In genomic region chr11:69396051-69396947, GRCh38 we compare ENCODE assay signal across 15 cellular contexts.
DNase-seq lines count a peak whose midpoint lies in the region; ATAC-seq and TF ChIP-seq lines count a peak whose summit lies in the region.
"Had no signal": no experiment of that assay in that cellular context is flagged by ENCODE, and none has a peak within 500 bp of the region (broad histone marks: within the 10 kb centered on the region; RNA-seq: fewer than 3 reads in every experiment).

No MANE protein-coding gene starts in this region.

- intact Hi-C loops in HCT116 (cut with micrococcal nuclease) = no loop called here
- intact Hi-C loops in sciatic nerve (cut with DNase I) = no loop called here

- RAD21 ChIA-PET in HCT116 (lab: Charles Lee; ENCODE audit: low non-redundant PET in 1 of 2, low total read pairs in 2 of 2, uncharacterized antibody in 2 of 2, unreplicated experiment in 2 of 2) = no interaction called here

- no peaks in the 10 kb centered on the region for H3K9me3 ChIP-seq in BLaER1 treated with 17β-estradiol and CSF1 and Interleukin-3, amounts not matched to agents 10 nM and 100 nM (replicated peaks in 1 of 11)
- H3K9me3 ChIP-seq in HCT116 (ENCODE audit: control insufficient read depth in 1 of 2, insufficient read depth in 1 of 2, low read depth in 1 of 2, low read length in 2 of 2) = no peaks in the 10 kb centered on the region
- H3K9me3 ChIP-seq in trophoblast cell (ENCODE audit: insufficient read depth, low read depth, low read length) = peaks cover 8% of the 10 kb centered on the region

- no peak overlapping the region; a peak in 1 of 22 replicates for H3K9ac ChIP-seq in BLaER1 treated with 17β-estradiol and CSF1 and Interleukin-3, amounts not matched to agents 10 nM and 100 nM
- H3K9ac ChIP-seq in HCT116 (ENCODE audit: low read length) (no peak overlapping the region), trophoblast cell (ENCODE audit: low read length) (no peak overlapping the region)

- no peaks in the 10 kb centered on the region for H3K36me3 ChIP-seq in BLaER1 treated with 17β-estradiol and CSF1 and Interleukin-3, amounts not matched to agents 10 nM and 100 nM
- H3K36me3 ChIP-seq in HCT116 (ENCODE audit: control insufficient read depth in 1 of 2, insufficient read depth in 2 of 2, low read length in 2 of 2) (no peaks in the 10 kb centered on the region), trophoblast cell (ENCODE audit: control insufficient read depth in 1 of 2, insufficient read depth in 2 of 2, low read length in 2 of 2) (no peaks in the 10 kb centered on the region)

- no peak overlapping the region for H3K14ac ChIP-seq in trophoblast cell (ENCODE audit: low read length)

- no peak overlapping the region for H2BK12ac ChIP-seq in trophoblast cell (ENCODE audit: low read length)

- no peak overlapping the region for H4K12ac ChIP-seq in trophoblast cell (ENCODE audit: low read depth, low read length)

- no peak overlapping the region for H4K91ac ChIP-seq in trophoblast cell (ENCODE audit: low read depth, low read length)

- H4K20me1 ChIP-seq in BLaER1 treated with 17β-estradiol and CSF1 and Interleukin-3, amounts not matched to agents 10 nM and 100 nM = no peaks in the 10 kb centered on the region
- no peaks in the 10 kb centered on the region for H4K20me1 ChIP-seq in HCT116 (ENCODE audit: insufficient read depth)

- no peak overlapping the region for H4K8ac ChIP-seq in trophoblast cell (ENCODE audit: low read depth, low read length)

- no peak overlapping the region for H3K23ac ChIP-seq in trophoblast cell (ENCODE audit: low read length)

- no peaks in the 10 kb centered on the region for H3K9me2 ChIP-seq in HCT116 (ENCODE audit: insufficient read depth)

- H2AFZ ChIP-seq in HCT116 (ENCODE audit: low read depth, low read length, poor library complexity, severe bottlenecking) (no peak overlapping the region), trophoblast cell (ENCODE audit: insufficient read depth, low read length, poor library complexity) (no peak overlapping the region)

- no TSS peak for BruUV-seq in HCT116 (replicated peaks; lab: Mats Ljungman, UMichigan)

- H3K18ac ChIP-seq in trophoblast cell (ENCODE audit: low read length) = no peak overlapping the region

- ATAC-seq in HCT116 (peak; percentile 51; the same call in 1 of the 2 replicates), left lobe of liver (peak; percentile 89), sciatic nerve (no peak), HG02678 (IDR thresholded peaks at IDR 0.05; ENCODE audit: unreplicated experiment) (no peak), HG02981 (IDR thresholded peaks at IDR 0.05; ENCODE audit: unreplicated experiment) (no peak)

- no peak for TF ChIP-seq POLR2A in HCT116 (IDR thresholded peaks at IDR 0.05; ENCODE audit: borderline replicate concordance, extremely low read depth, insufficient read depth, insufficient read length)

- H2BK120ac ChIP-seq in trophoblast cell (ENCODE audit: insufficient read depth, low read length, poor library complexity) = no peak overlapping the region

- H3K79me2 ChIP-seq in HCT116 (ENCODE audit: insufficient read depth, low read length) (no peaks in the 10 kb centered on the region), trophoblast cell (ENCODE audit: control insufficient read depth, insufficient read depth, low read length, poor library complexity) (no peaks in the 10 kb centered on the region)

- H3K27ac ChIP-seq in BLaER1 treated with 17β-estradiol and CSF1 and Interleukin-3, amounts not matched to agents 10 nM and 100 nM = peak overlapping the region in 6 of 11 experiments; percentile 36 to 68 (median 52); a peak in 4 of 22 replicates
- H3K27ac ChIP-seq in HCT116 (ENCODE audit: low read depth, low read length) (no peak overlapping the region), trophoblast cell (ENCODE audit: low read depth, low read length) (no peak overlapping the region)

- peak overlapping the region; percentile 56 to 90 (median 70); a peak in 18 of 22 replicates for H3K4me2 ChIP-seq in BLaER1 treated with 17β-estradiol and CSF1 and Interleukin-3, amounts not matched to agents 10 nM and 100 nM
- H3K4me2 ChIP-seq in HCT116 (ENCODE audit: low read length) = no peak overlapping the region
- H3K4me2 ChIP-seq in trophoblast cell (ENCODE audit: low read length) = no peak overlapping the region

- CTCF ChIA-PET in HCT116 (lab: Charles Lee) = no interaction called here

- DNase-seq in HCT116 (ENCODE audit: low read depth, low spot score) (no peak), left lobe of liver (ENCODE audit: low spot score) (peak; percentile 92), sciatic nerve (ENCODE audit: low spot score) (peak; percentile 51), trophoblast cell (no peak)
- DNase-seq: C1 segment of cervical spinal cord, GOT3, KG1, NCI-H1417, NCI-H187 treated with DMSO at 0.1 percent for 48 hours, NCI-H2227 treated with DMSO at 0.1 percent for 48 hours, NCI-H510A treated with DMSO at 0.1 percent for 48 hours, NCI-H82 had no signal

- POLR2A ChIA-PET in HCT116 (lab: Charles Lee) = no interaction called here

- no peak overlapping the region for H3K4me3 ChIP-seq in BLaER1 treated with 17β-estradiol and CSF1 and Interleukin-3, amounts not matched to agents 10 nM and 100 nM
- H3K4me3 ChIP-seq in HCT116 (replicated peaks in 1 of 2; ENCODE audit: low read depth in 1 of 2, low read length in 2 of 2) (no peak overlapping the region), trophoblast cell (ENCODE audit: low read depth, low read length) (no peak overlapping the region)

- H3K27me3 ChIP-seq in BLaER1 treated with 17β-estradiol and CSF1 and Interleukin-3, amounts not matched to agents 10 nM and 100 nM = peaks cover 0 to 5% (median 0%) of the 10 kb centered on the region in 11 experiments; a peak in 1 of 22 replicates
- no peaks in the 10 kb centered on the region for H3K27me3 ChIP-seq in HCT116 (ENCODE audit: insufficient read depth, low read length)
- no peaks in the 10 kb centered on the region for H3K27me3 ChIP-seq in trophoblast cell (ENCODE audit: insufficient read depth, low read length)

- no peak for TF ChIP-seq RAD21 in HCT116 (IDR thresholded peaks at IDR 0.05; ENCODE audit: low read depth)

- no peak for TF ChIP-seq CTCF in HCT116 (IDR thresholded peaks at IDR 0.05 in 2 of 3, conservative IDR thresholded peaks at IDR 0.05 in 1 of 3; ENCODE audit: borderline replicate concordance in 1 of 3, insufficient read depth in 1 of 3, low read depth in 2 of 3, low read length in 2 of 3)

- H2AK5ac ChIP-seq in trophoblast cell (ENCODE audit: low read length) = no peak overlapping the region

- peaks cover 47 to 75% (median 67%) of the 10 kb centered on the region in 10 experiments for H3K4me1 ChIP-seq in BLaER1 treated with 17β-estradiol and CSF1 and Interleukin-3, amounts not matched to agents 10 nM and 100 nM
- H3K4me1 ChIP-seq in HCT116 (ENCODE audit: control insufficient read depth in 1 of 2, insufficient read depth in 2 of 2, low read length in 2 of 2) (peaks cover 0 to 6% of the 10 kb centered on the region in 2 experiments; a peak in 1 of 4 replicates), trophoblast cell (ENCODE audit: control insufficient read depth in 1 of 2, insufficient read depth in 2 of 2, low read length in 2 of 2) (peaks cover 0 to 5% of the 10 kb centered on the region in 2 experiments)

- no peak overlapping the region for H3K4ac ChIP-seq in trophoblast cell (ENCODE audit: low read depth, low read length)

- no peaks in the 10 kb centered on the region for H3K79me1 ChIP-seq in trophoblast cell (ENCODE audit: low read length)

- WGBS in trophoblast cell (ENCODE audit: extremely low coverage, insufficient coverage, insufficient read length) = no CpG with 5 or more reads among the region's 14 CpGs

- H2BK5ac ChIP-seq in trophoblast cell (ENCODE audit: low read depth, low read length, poor library complexity) = no peak overlapping the region

TF ChIP-seq in HCT116, 20 proteins besides CTCF, POLR2A, EP300 and RAD21 (continues in another document):
- TF ChIP-seq EZH2 (IDR thresholded peaks at IDR 0.05) (no peak), MAX (IDR thresholded peaks at IDR 0.05) (no peak), SP1 (IDR thresholded peaks at IDR 0.05; ENCODE audit: low read depth) (no peak), JUND (IDR thresholded peaks at IDR 0.05) (no peak), ELF1 (IDR thresholded peaks at IDR 0.05; ENCODE audit: borderline replicate concordance, low read depth) (no peak), REST (IDR thresholded peaks at IDR 0.05; ENCODE audit: low read depth) (no peak), ZNF274 (IDR thresholded peaks at IDR 0.05; ENCODE audit: low read depth, low read length) (no peak), ZFX (IDR thresholded peaks at IDR 0.05) (no peak), FOSL1 (IDR thresholded peaks at IDR 0.05; ENCODE audit: low read depth) (no peak)
- TF ChIP-seq, protein P1, sequence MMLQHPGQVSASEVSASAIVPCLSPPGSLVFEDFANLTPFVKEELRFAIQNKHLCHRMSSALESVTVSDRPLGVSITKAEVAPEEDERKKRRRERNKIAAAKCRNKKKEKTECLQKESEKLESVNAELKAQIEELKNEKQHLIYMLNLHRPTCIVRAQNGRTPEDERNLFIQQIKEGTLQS (IDR thresholded peaks at IDR 0.05) = no peak

Comparison
In these comparisons a context has a peak if more than half of its experiments do, and no peak if none do; other contexts are left out.
1. H3K27ac ChIP-seq: peak in BLaER1 treated with 17β-estradiol and CSF1 and Interleukin-3, amounts not matched to agents 10 nM and 100 nM (6 of 11); none in HCT116 (single experiment) and trophoblast cell (single experiment).
2. H3K4me2 ChIP-seq: peak in BLaER1 treated with 17β-estradiol and CSF1 and Interleukin-3, amounts not matched to agents 10 nM and 100 nM (11 of 11); none in HCT116 (single experiment) and trophoblast cell (single experiment).
3. ATAC-seq: peak in HCT116 (single experiment) and left lobe of liver (single experiment); none in sciatic nerve (single experiment), HG02678 (single experiment) and HG02981 (single experiment).
4. DNase-seq: peak in left lobe of liver (single experiment) and sciatic nerve (single experiment); none in HCT116 (single experiment) and trophoblast cell (0 of 2).